ENCODE assay signal across 1 cellular context in the genomic region with DNA sequence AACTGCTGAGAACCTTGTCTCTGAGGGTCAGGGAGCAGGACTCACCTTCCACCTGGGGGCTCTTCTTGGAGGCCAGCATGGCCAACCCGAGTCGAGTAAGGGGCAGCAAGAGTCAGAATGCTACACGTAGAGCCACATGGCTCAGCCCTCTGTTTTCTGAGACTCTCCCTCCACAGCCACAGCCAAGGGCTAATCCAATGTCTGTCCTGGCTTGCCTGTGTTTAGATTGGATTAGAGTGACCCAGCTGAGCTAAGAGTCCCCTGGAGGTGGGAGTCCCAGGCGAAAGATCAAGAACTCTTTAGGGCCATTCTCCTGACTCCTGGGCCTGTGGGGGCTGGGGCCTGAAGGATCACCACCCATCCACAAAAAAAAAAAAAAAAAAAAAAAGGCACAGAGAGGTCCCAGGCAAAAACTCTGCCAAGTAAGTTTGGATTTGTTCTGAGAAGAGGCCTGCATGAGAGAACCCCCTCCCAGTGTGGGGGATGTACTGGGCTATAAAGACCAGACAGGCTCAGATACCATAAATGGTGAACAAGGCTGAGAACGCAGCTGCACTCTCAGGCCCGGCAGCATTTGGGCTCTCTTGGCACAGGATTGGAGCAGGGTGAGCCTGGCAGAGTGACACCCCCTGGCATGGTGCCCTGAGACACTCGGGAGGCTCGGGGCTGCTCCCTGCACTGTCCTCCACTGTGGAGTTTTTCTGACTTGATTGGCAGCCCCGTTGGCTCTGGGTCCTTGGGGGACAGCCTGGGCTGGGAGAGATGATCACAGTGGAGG.
TF ChIP-seq lines count a peak whose summit lies in the region.

No MANE protein-coding gene starts in this region.

TF ChIP-seq in liver, 16 proteins besides CTCF, POLR2A, EP300 and RAD21 (continued from another document):
- TF ChIP-seq, protein P1, sequence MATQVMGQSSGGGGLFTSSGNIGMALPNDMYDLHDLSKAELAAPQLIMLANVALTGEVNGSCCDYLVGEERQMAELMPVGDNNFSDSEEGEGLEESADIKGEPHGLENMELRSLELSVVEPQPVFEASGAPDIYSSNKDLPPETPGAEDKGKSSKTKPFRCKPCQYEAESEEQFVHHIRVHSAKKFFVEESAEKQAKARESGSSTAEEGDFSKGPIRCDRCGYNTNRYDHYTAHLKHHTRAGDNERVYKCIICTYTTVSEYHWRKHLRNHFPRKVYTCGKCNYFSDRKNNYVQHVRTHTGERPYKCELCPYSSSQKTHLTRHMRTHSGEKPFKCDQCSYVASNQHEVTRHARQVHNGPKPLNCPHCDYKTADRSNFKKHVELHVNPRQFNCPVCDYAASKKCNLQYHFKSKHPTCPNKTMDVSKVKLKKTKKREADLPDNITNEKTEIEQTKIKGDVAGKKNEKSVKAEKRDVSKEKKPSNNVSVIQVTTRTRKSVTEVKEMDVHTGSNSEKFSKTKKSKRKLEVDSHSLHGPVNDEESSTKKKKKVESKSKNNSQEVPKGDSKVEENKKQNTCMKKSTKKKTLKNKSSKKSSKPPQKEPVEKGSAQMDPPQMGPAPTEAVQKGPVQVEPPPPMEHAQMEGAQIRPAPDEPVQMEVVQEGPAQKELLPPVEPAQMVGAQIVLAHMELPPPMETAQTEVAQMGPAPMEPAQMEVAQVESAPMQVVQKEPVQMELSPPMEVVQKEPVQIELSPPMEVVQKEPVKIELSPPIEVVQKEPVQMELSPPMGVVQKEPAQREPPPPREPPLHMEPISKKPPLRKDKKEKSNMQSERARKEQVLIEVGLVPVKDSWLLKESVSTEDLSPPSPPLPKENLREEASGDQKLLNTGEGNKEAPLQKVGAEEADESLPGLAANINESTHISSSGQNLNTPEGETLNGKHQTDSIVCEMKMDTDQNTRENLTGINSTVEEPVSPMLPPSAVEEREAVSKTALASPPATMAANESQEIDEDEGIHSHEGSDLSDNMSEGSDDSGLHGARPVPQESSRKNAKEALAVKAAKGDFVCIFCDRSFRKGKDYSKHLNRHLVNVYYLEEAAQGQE (IDR thresholded peaks at IDR 0.05): no peak
- TF ChIP-seq NR2F2 (IDR thresholded peaks at IDR 0.05) (no peak), HNF4G (IDR thresholded peaks at IDR 0.05) (no peak), FOXA1 (IDR thresholded peaks at IDR 0.05) (no peak), SP1 (IDR thresholded peaks at IDR 0.05) (no peak), RXRA (IDR thresholded peaks at IDR 0.05) (no peak), GABPA (IDR thresholded peaks at IDR 0.05 in 1 of 2, conservative IDR thresholded peaks at IDR 0.05 in 1 of 2) (no peak), EGR1 (IDR thresholded peaks at IDR 0.05; ENCODE audit: low read depth in 2 of 2) (no peak), TAF1 (conservative IDR thresholded peaks at IDR 0.05) (no peak)
- TF ChIP-seq, protein P2, sequence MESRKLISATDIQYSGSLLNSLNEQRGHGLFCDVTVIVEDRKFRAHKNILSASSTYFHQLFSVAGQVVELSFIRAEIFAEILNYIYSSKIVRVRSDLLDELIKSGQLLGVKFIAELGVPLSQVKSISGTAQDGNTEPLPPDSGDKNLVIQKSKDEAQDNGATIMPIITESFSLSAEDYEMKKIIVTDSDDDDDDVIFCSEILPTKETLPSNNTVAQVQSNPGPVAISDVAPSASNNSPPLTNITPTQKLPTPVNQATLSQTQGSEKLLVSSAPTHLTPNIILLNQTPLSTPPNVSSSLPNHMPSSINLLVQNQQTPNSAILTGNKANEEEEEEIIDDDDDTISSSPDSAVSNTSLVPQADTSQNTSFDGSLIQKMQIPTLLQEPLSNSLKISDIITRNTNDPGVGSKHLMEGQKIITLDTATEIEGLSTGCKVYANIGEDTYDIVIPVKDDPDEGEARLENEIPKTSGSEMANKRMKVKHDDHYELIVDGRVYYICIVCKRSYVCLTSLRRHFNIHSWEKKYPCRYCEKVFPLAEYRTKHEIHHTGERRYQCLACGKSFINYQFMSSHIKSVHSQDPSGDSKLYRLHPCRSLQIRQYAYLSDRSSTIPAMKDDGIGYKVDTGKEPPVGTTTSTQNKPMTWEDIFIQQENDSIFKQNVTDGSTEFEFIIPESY (IDR thresholded peaks at IDR 0.05): no peak
- TF ChIP-seq, protein P3, sequence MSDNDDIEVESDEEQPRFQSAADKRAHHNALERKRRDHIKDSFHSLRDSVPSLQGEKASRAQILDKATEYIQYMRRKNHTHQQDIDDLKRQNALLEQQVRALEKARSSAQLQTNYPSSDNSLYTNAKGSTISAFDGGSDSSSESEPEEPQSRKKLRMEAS (IDR thresholded peaks at IDR 0.05): no peak
- TF ChIP-seq, protein P4, sequence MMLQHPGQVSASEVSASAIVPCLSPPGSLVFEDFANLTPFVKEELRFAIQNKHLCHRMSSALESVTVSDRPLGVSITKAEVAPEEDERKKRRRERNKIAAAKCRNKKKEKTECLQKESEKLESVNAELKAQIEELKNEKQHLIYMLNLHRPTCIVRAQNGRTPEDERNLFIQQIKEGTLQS (IDR thresholded peaks at IDR 0.05): no peak
